8 cellular contexts compared by ENCODE assay signal in genomic region chr7:127392182-127392565, GRCh38. TPM values are rescaled to one million over a fixed set of nuclear protein-coding genes. Genes with fewer than 3 reads are reported as not detected.
DNase-seq lines count a peak whose midpoint lies in the region; ATAC-seq lines count a peak whose summit lies in the region.

No MANE protein-coding gene starts in this region.

- H2AK5ac ChIP-seq in mesenchymal stem cell (ENCODE audit: low read length, severe bottlenecking) = no peak overlapping the region

- H3K36me3 ChIP-seq in MG63 (peaks cover 30% of the 10 kb centered on the region), duodenal mucosa (ENCODE audit: control insufficient read depth in 1 of 2, insufficient read depth in 2 of 2, low read length in 2 of 2) (peaks cover 3 to 14% of the 10 kb centered on the region in 2 donors), mesenchymal stem cell (ENCODE audit: control insufficient read depth in 1 of 2, insufficient read depth in 2 of 2, low read depth in 1 of 2, low read length in 2 of 2) (peaks cover 2 to 31% of the 10 kb centered on the region in 2 experiments)

- H2BK120ac ChIP-seq in mesenchymal stem cell (ENCODE audit: low read depth, low read length) = peak overlapping the region; percentile 34

- in situ Hi-C loops in G401 (cut with HindIII; ENCODE audit: low sequenced_read_pairs) = no loop called here

- H3K18ac ChIP-seq in mesenchymal stem cell (ENCODE audit: low read depth in 1 of 2, low read length in 2 of 2) = peak overlapping the region; percentile 79

- H3K9ac ChIP-seq in duodenal mucosa (ENCODE audit: low read depth in 1 of 2, low read length in 2 of 2) (peak overlapping the region; percentile 92 to 93), mesenchymal stem cell (ENCODE audit: low read length) (peak overlapping the region; percentile 98)

- H2BK15ac ChIP-seq in mesenchymal stem cell (ENCODE audit: low read depth, poor library complexity, severe bottlenecking) = peak overlapping the region; percentile 97

- H2BK5ac ChIP-seq in mesenchymal stem cell (ENCODE audit: low read depth, low read length, poor library complexity, severe bottlenecking) = peak overlapping the region; percentile 44

- H2AFZ ChIP-seq in mesenchymal stem cell (ENCODE audit: low read depth, low read length) = peak overlapping the region; percentile 95

- H3K9me3 ChIP-seq in MG63 = no peaks in the 10 kb centered on the region
- H3K9me3 ChIP-seq in duodenal mucosa (ENCODE audit: control insufficient read depth in 1 of 2, low read length in 2 of 2) = no peaks in the 10 kb centered on the region
- H3K9me3 ChIP-seq in mesenchymal stem cell (ENCODE audit: control insufficient read depth, low read length) = no peaks in the 10 kb centered on the region

- H3K27ac ChIP-seq in duodenal mucosa (ENCODE audit: low read depth, low read length) (peak overlapping the region; percentile 91), mesenchymal stem cell (ENCODE audit: low read length, poor library complexity, severe bottlenecking) (peak overlapping the region; percentile 80)

- under 1% methylated on average over 34 of the region's 48 CpGs for WGBS in mesenchymal stem cell

- H3K27me3 ChIP-seq in MG63 = no peaks in the 10 kb centered on the region
- H3K27me3 ChIP-seq in duodenal mucosa (ENCODE audit: control insufficient read depth in 1 of 2, insufficient read depth in 2 of 2, low read length in 2 of 2) = no peaks in the 10 kb centered on the region
- no peaks in the 10 kb centered on the region for H3K27me3 ChIP-seq in mesenchymal stem cell (ENCODE audit: control insufficient read depth in 1 of 2, insufficient read depth in 1 of 2, low read length in 2 of 2)

- peak overlapping the region; percentile 96 for H4K8ac ChIP-seq in mesenchymal stem cell (ENCODE audit: low read length)

- H3K4me3 ChIP-seq in MG63 (peak overlapping the region; percentile 92), duodenal mucosa (ENCODE audit: low read depth in 1 of 2, low read length in 2 of 2) (peak overlapping the region; percentile 75 to 94), mesenchymal stem cell (ENCODE audit: insufficient read depth in 1 of 2, low read depth in 1 of 2, low read length in 2 of 2) (peak overlapping the region; percentile 87 to 92)

- H4K91ac ChIP-seq in mesenchymal stem cell (ENCODE audit: low read length) = peak overlapping the region; percentile 75

- peak overlapping the region; percentile 34 to 73 for H3K23ac ChIP-seq in mesenchymal stem cell (ENCODE audit: low read length in 2 of 2)

- peak overlapping the region; percentile 84 for H3K4me2 ChIP-seq in mesenchymal stem cell (ENCODE audit: low read length, poor library complexity, severe bottlenecking)

- peak; percentile 39 for DNase-seq in G401 (ENCODE audit: low spot score)
- peak; percentile 59 for DNase-seq in MG63
- DNase-seq in activated CD4-positive, alpha-beta T cell treated with anti-CD3 and anti-CD28 coated beads, Interleukin-2, amount 50 U/mL, for 1 hour = peak; percentile 69
- peak; percentile 70 for DNase-seq in mesenchymal stem cell
- DNase-seq in stimulated activated CD8-positive, alpha-beta memory T cell treated with anti-CD3 and anti-CD28 coated beads, Interleukin-12 subunit alpha, Interleukin-12 subunit beta, amount 100 ng/mL, for 24 hours (ENCODE audit: extremely low read depth) = peak; percentile 31
- no peak for DNase-seq in left lobe of liver (ENCODE audit: low spot score)

- H3K4me1 ChIP-seq in duodenal mucosa (ENCODE audit: control insufficient read depth in 1 of 2, insufficient read depth in 2 of 2, low read length in 2 of 2) (peaks cover 24% of the 10 kb centered on the region in 2 donors), mesenchymal stem cell (ENCODE audit: control insufficient read depth, insufficient read depth, low read depth, low read length) (peaks cover 5% of the 10 kb centered on the region)

- ATAC-seq in GM21619 (IDR thresholded peaks at IDR 0.05; ENCODE audit: unreplicated experiment) = peak; percentile 38
- no peak for ATAC-seq in left lobe of liver

- H3K79me1 ChIP-seq in mesenchymal stem cell (replicated peaks; ENCODE audit: low read length, poor library complexity, severe bottlenecking) = peaks cover 1% of the 10 kb centered on the region

- peak overlapping the region; percentile 44 to 59 for H3K14ac ChIP-seq in mesenchymal stem cell (ENCODE audit: low read length in 2 of 2)

- H2BK12ac ChIP-seq in mesenchymal stem cell (ENCODE audit: low read length in 2 of 2) = no peak overlapping the region

- peak overlapping the region; percentile 81 for H3K4ac ChIP-seq in mesenchymal stem cell (ENCODE audit: low read depth in 1 of 2, low read length in 2 of 2)

RNA-seq across cellular contexts. Expression of gene ZNF800, which starts 0.3 kb away (rescaled TPM):
- total RNA-seq in G401 (2014; rRNA removed; shearing (Covaris generic)) = 8.1 and 9.4 TPM in 2 replicates
- total RNA-seq in MG63 (2014; rRNA removed; shearing (Covaris generic); ENCODE audit: low replicate concordance) = 5.3 and 6.9 TPM in 2 replicates
- 23.8 TPM for polyA plus RNA-seq in mesenchymal stem cell (2013, experiment 1 of 2)
- 21.7 TPM for polyA plus RNA-seq in mesenchymal stem cell (2013, experiment 2 of 2)
- 13.0 TPM for total RNA-seq in left lobe of liver
